In the genomic region with DNA sequence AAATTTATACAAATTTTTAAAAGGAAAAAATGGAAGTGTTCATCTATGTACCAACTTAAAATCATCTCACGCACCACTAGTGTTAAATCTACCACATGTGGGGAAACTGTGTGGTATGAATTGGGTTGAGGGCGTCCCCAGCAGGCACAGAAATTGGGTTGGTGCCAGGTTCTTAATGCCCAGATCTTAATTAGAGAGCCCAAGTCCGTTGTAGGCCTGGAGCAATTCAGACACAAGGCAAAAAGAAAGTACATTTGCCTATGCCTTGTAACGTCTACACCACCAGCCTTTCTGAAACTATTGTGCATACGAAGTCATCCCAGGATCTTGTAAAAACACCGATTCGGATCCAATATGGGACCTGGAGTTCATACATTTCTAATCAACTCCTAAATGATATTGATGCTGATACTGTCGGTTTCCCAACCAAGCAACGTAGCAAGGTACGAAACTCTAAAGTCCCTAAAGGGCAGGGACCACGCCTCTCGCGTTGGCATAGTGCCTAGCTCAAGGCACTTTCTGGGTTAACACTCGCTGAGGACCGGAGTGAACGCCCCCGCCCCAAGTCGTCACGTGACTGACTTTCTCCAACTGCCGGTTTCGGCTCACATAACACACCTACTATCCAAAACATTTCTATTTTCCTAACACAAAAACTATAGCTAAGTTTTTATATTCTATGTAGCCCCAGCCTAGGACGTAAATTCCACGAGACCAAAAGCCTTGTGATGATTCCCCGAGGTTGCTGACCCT, we compare ENCODE assay signal across 8 cellular contexts. TPM values are rescaled to one million over a fixed set of nuclear protein-coding genes. Genes with fewer than 3 reads are reported as not detected.
DNase-seq lines count a peak whose midpoint lies in the region; ATAC-seq and TF ChIP-seq lines count a peak whose summit lies in the region.

No MANE protein-coding gene starts in this region.

- H3K36me3 Mint-ChIP-seq in effector memory CD8-positive, alpha-beta T cell (ENCODE audit: insufficient read depth) = peaks cover 35% of the 10 kb centered on the region
- H3K36me3 Mint-ChIP-seq in mesothelial cell of epicardium = peaks cover 4% of the 10 kb centered on the region

- H3K9me3 Mint-ChIP-seq in effector memory CD8-positive, alpha-beta T cell = no peaks in the 10 kb centered on the region
- H3K9me3 Mint-ChIP-seq in mesothelial cell of epicardium = no peaks in the 10 kb centered on the region

- H3K27ac Mint-ChIP-seq in effector memory CD8-positive, alpha-beta T cell = peak overlapping the region; percentile 100
- H3K27ac Mint-ChIP-seq in mesothelial cell of epicardium = peak overlapping the region; percentile 99

- peak overlapping the region; percentile 99 to 100 for H3K4me3 Mint-ChIP-seq in effector memory CD8-positive, alpha-beta T cell
- peak overlapping the region; percentile 98 for H3K4me3 Mint-ChIP-seq in mesothelial cell of epicardium

- no peaks in the 10 kb centered on the region for H3K27me3 Mint-ChIP-seq in effector memory CD8-positive, alpha-beta T cell
- H3K27me3 Mint-ChIP-seq in mesothelial cell of epicardium (ENCODE audit: low read depth) = peaks cover under 1% of the 10 kb centered on the region

- peaks cover 24 to 36% of the 10 kb centered on the region in 2 donors for H3K4me1 Mint-ChIP-seq in effector memory CD8-positive, alpha-beta T cell (ENCODE audit: low read depth in 2 of 2)
- H3K4me1 Mint-ChIP-seq in mesothelial cell of epicardium = peaks cover 21% of the 10 kb centered on the region

- ATAC-seq in GM18907 (IDR thresholded peaks at IDR 0.05; ENCODE audit: unreplicated experiment) = peak; percentile 45
- ATAC-seq in HG03354 (IDR thresholded peaks at IDR 0.05; ENCODE audit: poor library complexity, severe bottlenecking, unreplicated experiment) = peak; percentile 53
- peak; percentile 59 for ATAC-seq in effector memory CD8-positive, alpha-beta T cell (replicated peaks)

- DNase-seq in AG08396 (ENCODE audit: low spot score) = peak; percentile 55
- DNase-seq in NCI-H82 (lab: John Stamatoyannopoulos, UW) = peak; percentile 75
- peak; percentile 33 to 42 (median 40) for DNase-seq in activated CD8-positive, alpha-beta memory T cell treated with anti-CD3 and anti-CD28 coated beads for 48 hours (ENCODE audit: low read depth in 2 of 3, low spot score in 2 of 3)
- DNase-seq in effector memory CD8-positive, alpha-beta T cell = peak; percentile 62 to 68 (median 64)
- peak; percentile 53 to 66 for DNase-seq in mesothelial cell of epicardium (ENCODE audit: low spot score in 2 of 2, unreplicated experiment in 2 of 2)
- peak; percentile 47 to 51 for DNase-seq in stimulated activated CD8-positive, alpha-beta memory T cell treated with anti-CD3 and anti-CD28 coated beads, Interleukin-2, amount 100 ng/mL, for 1 hour (ENCODE audit: low read depth in 2 of 2)

- TF ChIP-seq CTCF in mesothelial cell of epicardium (IDR thresholded peaks at IDR 0.05; ENCODE audit: unreplicated experiment) = no peak

RNA-seq across cellular contexts. Expression of a gene that starts 0.9 kb away (rescaled TPM):
- total RNA-seq in mesothelial cell of epicardium = 197 to 221 TPM (median 199 TPM) in 3 replicates

RNA-seq across cellular contexts. Expression of a gene that starts 48.7 kb away (rescaled TPM):
- not detected in 3 replicates for total RNA-seq in mesothelial cell of epicardium

RNA-seq across cellular contexts. Expression of a gene that starts 55.7 kb away (rescaled TPM):
- 14.8 to 17.5 TPM (median 17.0 TPM) in 3 replicates for total RNA-seq in mesothelial cell of epicardium

Comparison
In these comparisons a context has a peak if more than half of its experiments do, and no peak if none do; other contexts are left out.
1. Peak in every context shown above with its lines: DNase-seq and ATAC-seq.